In genomic region chr17:65559802-65560627, GRCh38 we compare ENCODE assay signal across 1 cellular context.
TF ChIP-seq lines count a peak whose summit lies in the region.

No MANE protein-coding gene starts in this region.

TF ChIP-seq in HepG2, 621 proteins besides CTCF, POLR2A, EP300 and RAD21 (continued from another document and continues in another):
- TF ChIP-seq THAP8 (CRISPR knock-in tag; IDR thresholded peaks at IDR 0.05; ENCODE audit: borderline replicate concordance) (no peak), YEATS4 (CRISPR knock-in tag; IDR thresholded peaks at IDR 0.05; ENCODE audit: borderline replicate concordance) (peak; percentile 9; the same call in 1 of the 2 replicates), ZIK1 (CRISPR knock-in tag; IDR thresholded peaks at IDR 0.05; ENCODE audit: borderline replicate concordance, low read depth) (peak; percentile 60; the same call in 1 of the 2 replicates), GLI4 (CRISPR knock-in tag; IDR thresholded peaks at IDR 0.05; ENCODE audit: borderline replicate concordance) (no peak), AGO2 (optimal IDR thresholded peaks at IDR 0.05; ENCODE audit: low read depth, low read length) (peak; percentile 99), THAP11 (CRISPR knock-in tag; IDR thresholded peaks at IDR 0.05) (peak; percentile 16; the same call in 1 of the 2 replicates), ZNF564 (CRISPR knock-in tag; IDR thresholded peaks at IDR 0.05) (no peak), ZNF18 (CRISPR knock-in tag; IDR thresholded peaks at IDR 0.05; ENCODE audit: insufficient replicate concordance) (no peak), ZNF775 (CRISPR knock-in tag; IDR thresholded peaks at IDR 0.05; ENCODE audit: borderline replicate concordance) (no peak), ZBED4 (CRISPR knock-in tag; IDR thresholded peaks at IDR 0.05; ENCODE audit: borderline replicate concordance) (peak; percentile 74; the same call in 1 of the 2 replicates), ZFP91 (CRISPR knock-in tag; IDR thresholded peaks at IDR 0.05; ENCODE audit: borderline replicate concordance) (peak; percentile 63), ZNF292 (CRISPR knock-in tag; IDR thresholded peaks at IDR 0.05; ENCODE audit: borderline replicate concordance, low read depth) (no peak), FOXM1 (CRISPR knock-in tag; IDR thresholded peaks at IDR 0.05) (no peak), NR2F2 (IDR thresholded peaks at IDR 0.05; ENCODE audit: borderline replicate concordance, low read depth) (0 out of 2 replicates have a peak, but pooled peaks have one; percentile 21), PHF8 (CRISPR knock-in tag; IDR thresholded peaks at IDR 0.05) (peak; percentile 56; the same call in 1 of the 2 replicates), ZNF746 (CRISPR knock-in tag; IDR thresholded peaks at IDR 0.05) (peak; percentile 32; the same call in 1 of the 2 replicates), DPF2 (CRISPR knock-in tag; IDR thresholded peaks at IDR 0.05; ENCODE audit: borderline replicate concordance, low read depth) (no peak), ETV5 (CRISPR knock-in tag; IDR thresholded peaks at IDR 0.05; ENCODE audit: borderline replicate concordance) (0 out of 2 replicates have a peak, but pooled peaks have one; percentile 44), HES4 (CRISPR knock-in tag; IDR thresholded peaks at IDR 0.05; ENCODE audit: borderline replicate concordance) (no peak), POGK (CRISPR knock-in tag; conservative IDR thresholded peaks at IDR 0.05) (peak; percentile 65; the same call in 1 of the 2 replicates), ZNF737 (CRISPR knock-in tag; IDR thresholded peaks at IDR 0.05; ENCODE audit: borderline replicate concordance) (no peak), ZNF784 (CRISPR knock-in tag; IDR thresholded peaks at IDR 0.05; ENCODE audit: borderline replicate concordance) (no peak), SOX6 (IDR thresholded peaks at IDR 0.05) (no peak), SOX6 (CRISPR knock-in tag; IDR thresholded peaks at IDR 0.05) (no peak; the same call in 1 of the 2 replicates), ZKSCAN8 (CRISPR knock-in tag; IDR thresholded peaks at IDR 0.05; ENCODE audit: borderline replicate concordance) (no peak), ZBTB8A (CRISPR knock-in tag; IDR thresholded peaks at IDR 0.05; ENCODE audit: borderline replicate concordance, low read depth) (no peak; the same call in 1 of the 2 replicates), ZNF569 (CRISPR knock-in tag; IDR thresholded peaks at IDR 0.05; ENCODE audit: borderline replicate concordance) (no peak), ZZZ3 (CRISPR knock-in tag; IDR thresholded peaks at IDR 0.05; ENCODE audit: borderline replicate concordance) (no peak), GABPA (IDR thresholded peaks at IDR 0.05; ENCODE audit: low read depth, low read length) (no peak), GABPA (CRISPR knock-in tag; IDR thresholded peaks at IDR 0.05; ENCODE audit: low read depth) (no peak), ZNF513 (CRISPR knock-in tag; conservative IDR thresholded peaks at IDR 0.05) (no peak), ZGPAT (CRISPR knock-in tag; IDR thresholded peaks at IDR 0.05) (peak; percentile 51; the same call in 1 of the 2 replicates), AFF4 (CRISPR knock-in tag; IDR thresholded peaks at IDR 0.05) (peak; percentile 96; the same call in 1 of the 2 replicates), CHD2 (IDR thresholded peaks at IDR 0.05; ENCODE audit: low read depth, low read length) (no peak), PRDM4 (CRISPR knock-in tag; IDR thresholded peaks at IDR 0.05; ENCODE audit: borderline replicate concordance) (no peak), YY1 (IDR thresholded peaks at IDR 0.05; ENCODE audit: insufficient read depth, insufficient replicate concordance, low read depth, low read length) (peak; percentile 42), ARID2 (CRISPR knock-in tag; IDR thresholded peaks at IDR 0.05; ENCODE audit: borderline replicate concordance) (no peak)
